In the genomic region with DNA sequence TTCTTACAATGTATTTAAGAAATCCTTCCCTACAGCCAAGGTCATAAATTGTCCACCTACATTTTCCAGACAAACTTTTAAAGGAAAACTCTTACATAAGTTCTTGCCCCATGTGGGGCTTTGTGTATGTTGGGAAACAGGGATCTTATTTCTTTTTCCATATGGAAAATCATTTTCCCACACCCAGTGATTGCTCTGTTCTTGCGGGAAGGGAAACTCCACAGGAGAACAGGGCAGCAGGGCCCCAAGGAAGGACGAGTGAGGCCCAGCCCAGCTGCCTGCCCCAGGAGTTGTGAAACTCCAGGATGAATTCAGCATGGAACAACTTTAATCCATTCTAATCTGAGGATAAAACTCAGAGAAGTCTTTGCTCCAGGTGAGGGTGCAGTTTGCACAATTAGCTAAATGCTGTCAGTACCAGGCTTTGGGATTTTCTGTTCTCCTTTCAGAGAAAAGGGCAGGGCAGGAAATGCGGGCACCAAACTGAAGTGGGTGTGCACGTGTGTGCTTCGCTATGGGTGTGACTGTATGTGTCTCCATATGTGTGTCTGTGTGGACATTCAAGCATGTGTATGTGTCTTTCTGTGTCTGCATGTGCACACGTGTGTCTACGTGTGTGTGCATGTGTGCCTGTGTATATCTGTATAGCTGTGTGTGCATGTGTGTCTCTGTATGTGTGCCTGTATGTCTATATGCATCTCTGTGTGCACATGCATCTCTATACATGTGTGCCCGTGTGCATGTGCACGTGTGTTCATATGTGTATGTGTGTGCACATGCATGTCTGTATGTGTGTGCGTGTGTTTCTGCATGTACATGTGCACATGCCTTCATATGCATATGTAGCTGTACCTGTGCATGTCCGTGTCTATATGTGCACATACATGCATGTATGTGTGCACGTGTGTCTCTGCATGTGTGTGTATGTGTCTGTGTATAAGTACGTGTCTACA, we compare ENCODE assay signal across 9 cellular contexts.
DNase-seq lines count a peak whose midpoint lies in the region; ATAC-seq and TF ChIP-seq lines count a peak whose summit lies in the region.
"Had no signal": no experiment of that assay in that cellular context is flagged by ENCODE, and none has a peak within 500 bp of the region (broad histone marks: within the 10 kb centered on the region; RNA-seq: fewer than 3 reads in every experiment).

No MANE protein-coding gene starts in this region.

- H3K36me3 ChIP-seq in SJCRH30 = no peaks in the 10 kb centered on the region

- H3K9me3 ChIP-seq in SJCRH30 (replicated peaks) = no peaks in the 10 kb centered on the region

- DNase-seq in HCEC 1CT (peak; percentile 73), SJCRH30 (no peak), fibroblast of the aortic adventitia (ENCODE audit: low read depth) (peak; percentile 88), inferior parietal cortex (ENCODE audit: extremely low spot score) (no peak), SHP77 treated with DMSO at 0.1 percent for 48 hours (lab: John Stamatoyannopoulos, UW) (no peak)
- DNase-seq: NCI-H2081 had no signal

- no peaks in the 10 kb centered on the region for H3K27me3 ChIP-seq in SJCRH30

- peaks cover 47% of the 10 kb centered on the region for H3K4me1 ChIP-seq in SJCRH30

- no peak overlapping the region for H3K4me3 ChIP-seq in SJCRH30
- H3K4me3 ChIP-seq in fibroblast of the aortic adventitia (ENCODE audit: low read depth, low read length) = no peak overlapping the region
- no peak overlapping the region for H3K4me3 ChIP-seq in skin epidermis

- TF ChIP-seq CTCF in fibroblast of the aortic adventitia (IDR thresholded peaks at IDR 0.05; ENCODE audit: insufficient read depth, low read length) = no peak

- peak overlapping the region; percentile 78 for H3K27ac ChIP-seq in SJCRH30
- H3K27ac ChIP-seq in skin epidermis = peak overlapping the region in 14 of 21 experiments; percentile 6 to 81 (median 54)

- ATAC-seq in GM19328 (IDR thresholded peaks at IDR 0.05; ENCODE audit: unreplicated experiment) (no peak), GM21529 (IDR thresholded peaks at IDR 0.05; ENCODE audit: unreplicated experiment) (no peak)

Comparison
In these comparisons a context has a peak if more than half of its experiments do, and no peak if none do; other contexts are left out.
1. DNase-seq: peak in HCEC 1CT (single experiment) and fibroblast of the aortic adventitia (single experiment); none in SJCRH30 (0 of 2), inferior parietal cortex (single experiment) and SHP77 treated with DMSO at 0.1 percent for 48 hours (single experiment).